ENCODE assay signal across 8 cellular contexts in genomic region chr1:111223126-111223443, GRCh38. TPM values are rescaled to one million over a fixed set of nuclear protein-coding genes. Genes with fewer than 3 reads are reported as not detected.
DNase-seq lines count a peak whose midpoint lies in the region; ATAC-seq and TF ChIP-seq lines count a peak whose summit lies in the region.

No MANE protein-coding gene starts in this region.

- 59 to 73% (median 64%) methylated on average over 1 of the region's 1 CpG for WGBS in spleen, 5 donors

- BruUV-seq in PC-9 (replicated peaks; lab: Mats Ljungman, UMichigan), result no TSS peak

- no peak for TF ChIP-seq POLR2A in spleen (IDR thresholded peaks at IDR 0.05)

- H3K36me3 ChIP-seq in PC-9 (ENCODE audit: low read depth), result no peaks in the 10 kb centered on the region
- H3K36me3 ChIP-seq in spleen, result no peaks in the 10 kb centered on the region

- CTCF ChIA-PET in PC-9 (lab: Charles Lee), result interaction anchor here (1.4 to 1.8 kb wide), 2 partner anchors 111 to 177 kb away, joined by 5 to 8 read pairs; no protein-coding TSS in a partner anchor

- peaks cover 83% of the 10 kb centered on the region for H3K4me1 Mint-ChIP-seq in activated CD4-positive, alpha-beta T cell treated with anti-CD3 and anti-CD28 coated beads, Interleukin-2, amount 10 ng/mL, durations not matched to agents 24 days and 14 days
- peaks cover 31% of the 10 kb centered on the region for H3K4me1 Mint-ChIP-seq in chondrocyte (ENCODE audit: low read depth)

- no peaks in the 10 kb centered on the region for H4K20me1 ChIP-seq in PC-9 (ENCODE audit: insufficient read depth)

- H3K4me1 ChIP-seq in PC-9 (replicated peaks; ENCODE audit: insufficient read depth) (peaks cover 23% of the 10 kb centered on the region), spleen (peaks cover 43 to 100% (median 87%) of the 10 kb centered on the region in 6 donors)

- H3K4me3 ChIP-seq in PC-9 (no peak overlapping the region), spleen (peak overlapping the region in 1 of 8 donors; percentile 55)

- peak; percentile 46; the same call in 1 of the 2 replicates for TF ChIP-seq CTCF in PC-9 (conservative IDR thresholded peaks at IDR 0.05)
- peak; percentile 15 for TF ChIP-seq CTCF in chondrocyte (IDR thresholded peaks at IDR 0.05)
- peak in 3 of 11 experiments; percentile 7 to 27 (median 16) for TF ChIP-seq CTCF in spleen (IDR thresholded peaks at IDR 0.05 in 8 of 11, conservative IDR thresholded peaks at IDR 0.05 in 3 of 11)

- H3K27me3 ChIP-seq in PC-9 (ENCODE audit: insufficient read depth, low read depth), result no peaks in the 10 kb centered on the region
- H3K27me3 ChIP-seq in spleen (replicated peaks in 1 of 7), result no peaks in the 10 kb centered on the region

- H3K4me3 Mint-ChIP-seq in activated CD4-positive, alpha-beta T cell treated with anti-CD3 and anti-CD28 coated beads, Interleukin-2, amount 10 ng/mL, durations not matched to agents 24 days and 14 days, result peak overlapping the region; percentile 71
- H3K4me3 Mint-ChIP-seq in chondrocyte (ENCODE audit: unreplicated experiment), result no peak overlapping the region

- no peak overlapping the region for H3K27ac ChIP-seq in PC-9
- H3K27ac ChIP-seq in spleen, result peak overlapping the region; percentile 63 to 88 (median 84)

- H3K36me3 Mint-ChIP-seq in activated CD4-positive, alpha-beta T cell treated with anti-CD3 and anti-CD28 coated beads, Interleukin-2, amount 10 ng/mL, durations not matched to agents 24 days and 14 days (ENCODE audit: low read depth), result peaks cover 2% of the 10 kb centered on the region
- no peaks in the 10 kb centered on the region for H3K36me3 Mint-ChIP-seq in chondrocyte (ENCODE audit: low read depth)

- POLR2A ChIA-PET in PC-9 (lab: Charles Lee; ENCODE audit: unreplicated experiment), result interaction anchor here (0.6 kb wide), 2 partner anchors 177 to 200 kb away, joined by 3 read pairs; no protein-coding TSS in a partner anchor

- H3K9me3 ChIP-seq in PC-9 (ENCODE audit: insufficient read depth, low read depth) (no peaks in the 10 kb centered on the region), spleen (no peaks in the 10 kb centered on the region)

- peak overlapping the region; percentile 92 for H3K27ac Mint-ChIP-seq in activated CD4-positive, alpha-beta T cell treated with anti-CD3 and anti-CD28 coated beads, Interleukin-2, amount 10 ng/mL, durations not matched to agents 24 days and 14 days
- H3K27ac Mint-ChIP-seq in chondrocyte (ENCODE audit: unreplicated experiment), result no peak overlapping the region

- H3K27me3 Mint-ChIP-seq in activated CD4-positive, alpha-beta T cell treated with anti-CD3 and anti-CD28 coated beads, Interleukin-2, amount 10 ng/mL, durations not matched to agents 24 days and 14 days, result no peaks in the 10 kb centered on the region
- peaks cover 8% of the 10 kb centered on the region for H3K27me3 Mint-ChIP-seq in chondrocyte (ENCODE audit: low read depth)

- no peaks in the 10 kb centered on the region for H3K9me2 ChIP-seq in PC-9 (ENCODE audit: insufficient read depth)

- H3F3A ChIP-seq in PC-9 (ENCODE audit: insufficient read depth, low read depth), result peaks cover 8% of the 10 kb centered on the region

- H3K4me2 ChIP-seq in PC-9, result peak overlapping the region; percentile 41; the same call in 1 of the 2 replicates

- no peak for ATAC-seq in GM21825 (IDR thresholded peaks at IDR 0.05; ENCODE audit: unreplicated experiment)

- H3K79me2 ChIP-seq in PC-9 (ENCODE audit: low read depth), result no peaks in the 10 kb centered on the region

- no peak overlapping the region; the same call in 1 of the 2 replicates for H2AFZ ChIP-seq in PC-9

- intact Hi-C loops in activated CD4-positive, alpha-beta T cell treated with anti-CD3 and anti-CD28 coated beads, Interleukin-2, amount 10 ng/mL, durations not matched to agents 24 days and 14 days (cut with micrococcal nuclease), result loop anchor here (1.0 to 5.0 kb wide), 3 partner anchors 36 to 534 kb away; partner anchors contain the start of gene DDX20
- intact Hi-C loops in PC-9 (cut with micrococcal nuclease; ENCODE audit: unreplicated experiment) (loop anchor here (1.0 to 2.0 kb wide), 6 partner anchors 111 to 546 kb away; no protein-coding TSS in a partner anchor), spleen (cut with DNase I; ENCODE audit: low total_unique reads) (loop anchor here (10.0 kb wide), 1 partner anchor 112 kb away; no protein-coding TSS in a partner anchor)

- H3K9me3 Mint-ChIP-seq in activated CD4-positive, alpha-beta T cell treated with anti-CD3 and anti-CD28 coated beads, Interleukin-2, amount 10 ng/mL, durations not matched to agents 24 days and 14 days, result no peaks in the 10 kb centered on the region
- H3K9me3 Mint-ChIP-seq in chondrocyte (ENCODE audit: low read depth), result no peaks in the 10 kb centered on the region

- no peak for DNase-seq in activated CD4-positive, alpha-beta T cell treated with anti-CD3 and anti-CD28 coated beads, Interleukin-2, amount 10 ng/mL, durations not matched to agents 24 days and 14 days
- no peak for DNase-seq in activated CD4-positive, alpha-beta T cell treated with anti-CD3 and anti-CD28 coated beads for 4 hours
- DNase-seq in PC-9, result no peak
- DNase-seq in chondrocyte (ENCODE audit: low spot score), result no peak
- DNase-seq in spleen, result no peak
- DNase-seq in GF-D8 (lab: John Stamatoyannopoulos, UW), result no peak
- no peak for DNase-seq in SHP77 treated with DMSO at 0.1 percent for 48 hours (lab: John Stamatoyannopoulos, UW)

RNA-seq across cellular contexts. Expression of gene CHI3L2, which starts 4.4 kb away (rescaled TPM):
- total RNA-seq in activated CD4-positive, alpha-beta T cell treated with anti-CD3 and anti-CD28 coated beads, Interleukin-2, amount 10 ng/mL, durations not matched to agents 24 days and 14 days, result 2.3 and 3.9 TPM in 2 replicates
- total RNA-seq in PC-9 (2021) (not detected in 2 replicates), chondrocyte (not detected in 3 replicates), spleen (10 to 100 TPM in 6 of 7 donors, 1 to 10 TPM in 1; 6.0 to 58.3 (median 25.6) TPM)
- 100 to 1,000 TPM in 1 of 3 donors, 10 to 100 TPM in 2; 40.1 to 159 (median 59.2) TPM for polyA plus RNA-seq in spleen

RNA-seq across cellular contexts. Expression of gene DENND2D, which starts 22.6 kb away (rescaled TPM):
- 175 and 180 TPM in 2 replicates for total RNA-seq in activated CD4-positive, alpha-beta T cell treated with anti-CD3 and anti-CD28 coated beads, Interleukin-2, amount 10 ng/mL, durations not matched to agents 24 days and 14 days
- total RNA-seq in PC-9 (2021), result 37.2 and 44.9 TPM in 2 replicates
- total RNA-seq in chondrocyte, result 0.25 TPM in 1 of 3 replicates, not detected in the others
- total RNA-seq in spleen, result 100 to 1,000 TPM; 127 to 182 (median 153) TPM
- polyA plus RNA-seq in spleen, result 100 to 1,000 TPM in 2 of 3 donors, 10 to 100 TPM in 1; 90.3 to 106 (median 101) TPM

Comparison
In these comparisons a context has a peak if more than half of its experiments do, and no peak if none do; other contexts are left out.
1. RNA of gene DENND2D, which starts 22.6 kb away (total RNA-seq): 175 to 180 TPM in activated CD4-positive, alpha-beta T cell treated with anti-CD3 and anti-CD28 coated beads, Interleukin-2, amount 10 ng/mL, durations not matched to agents 24 days and 14 days, 127 to 182 TPM in spleen and 37.2 to 44.9 TPM in PC-9; 0.25 TPM in chondrocyte; every median in the first group is over 10 times any median in the second.